In genomic region chr5:159507661-159508060, GRCh38 we compare ENCODE assay signal across 25 cellular contexts.
"Had no signal": no experiment of that assay in that cellular context is flagged by ENCODE, and none has a peak within 500 bp of the region (broad histone marks: within the 10 kb centered on the region; RNA-seq: fewer than 3 reads in every experiment).

No MANE protein-coding gene starts in this region.

- H3K9me3 ChIP-seq: adrenal gland, left lung, pancreas, psoas muscle, spleen, suprapubic skin, tibial nerve had no signal

- H3K27me3 ChIP-seq: adrenal gland, brain microvascular endothelial cell, left lung, pancreas, spleen, suprapubic skin, tibial nerve had no signal

- DNase-seq: activated CD4-positive, alpha-beta memory T cell treated with anti-CD3 and anti-CD28 coated beads for 36 hours; activated CD4-positive, alpha-beta T cell treated with anti-CD3 and anti-CD28 coated beads, Interleukin-2, amount 10 ng/mL, durations not matched to agents 24 days and 14 days; activated CD4-positive, CD25-positive, alpha-beta regulatory T cell treated with anti-CD3 and anti-CD28 coated beads, Interleukin-2, amount 50 U/mL, for 72 hours; activated CD8-positive, alpha-beta memory T cell treated with anti-CD3 and anti-CD28 coated beads, Interleukin-2, amount 50 U/mL, for 4 hours; activated effector memory CD4-positive, alpha-beta T cell treated with anti-CD3 and anti-CD28 coated beads, Interleukin-2, amount 50 U/mL, for 16 hours; activated naive CD4-positive, alpha-beta T cell treated with anti-CD3 and anti-CD28 coated beads for 36 hours; activated naive CD8-positive, alpha-beta T cell treated with anti-CD3 and anti-CD28 coated beads for 36 hours; activated T-cell treated with anti-CD3 and anti-CD28 coated beads, Interleukin-2, amount 50 U/mL, for 1 hour; adrenal gland; aorta; brain microvascular endothelial cell; central memory CD4-positive, alpha-beta T cell; foreskin fibroblast; kidney glomerular epithelial cell; left lung; mammary epithelial cell; naive thymus-derived CD4-positive, alpha-beta T cell; nucleus accumbens; pancreas; psoas muscle; spleen; stimulated activated naive CD4-positive, alpha-beta T cell; T-helper 9 cell had no signal

- H3K4me3 ChIP-seq: adrenal gland, left lung, pancreas, psoas muscle, spleen, suprapubic skin, tibial nerve had no signal

- H3K36me3 ChIP-seq: adrenal gland, brain microvascular endothelial cell, left lung, pancreas, spleen, suprapubic skin, tibial nerve had no signal

- ATAC-seq: left lung; naive thymus-derived CD4-positive, alpha-beta T cell; pancreas had no signal

- H3K4me1 ChIP-seq: pancreas, psoas muscle had no signal

- H3K27ac ChIP-seq: brain microvascular endothelial cell, left lung, pancreas, psoas muscle, spleen, suprapubic skin, tibial nerve had no signal
